In genomic region chr6:149854532-149854931, GRCh38 we compare ENCODE assay signal across 13 cellular contexts. TPM values are rescaled to one million over a fixed set of nuclear protein-coding genes. Genes with fewer than 3 reads are reported as not detected.
DNase-seq lines count a peak whose midpoint lies in the region; FAIRE-seq and TF ChIP-seq lines count a peak whose summit lies in the region.
"Had no signal": no experiment of that assay in that cellular context is flagged by ENCODE, and none has a peak within 500 bp of the region (broad histone marks: within the 10 kb centered on the region; RNA-seq: fewer than 3 reads in every experiment).

No MANE protein-coding gene starts in this region.

- no peaks in the 10 kb centered on the region for H3K36me3 ChIP-seq in smooth muscle cell (ENCODE audit: low read depth)
- peaks cover 0 to 4% of the 10 kb centered on the region in 2 donors for H3K36me3 ChIP-seq in kidney (ENCODE audit: control insufficient read depth in 1 of 2, insufficient read depth in 2 of 2, low read length in 2 of 2)
- H3K36me3 ChIP-seq: ovary had no signal

- H3K79me2 ChIP-seq in smooth muscle cell (ENCODE audit: low read depth) = peaks cover 41% of the 10 kb centered on the region

- H3K27ac ChIP-seq in smooth muscle cell (ENCODE audit: low read depth) (peak overlapping the region; percentile 97), kidney (ENCODE audit: low read depth in 2 of 2, low read length in 2 of 2) (no peak overlapping the region)
- H3K27ac ChIP-seq: ovary had no signal

- peaks cover 28% of the 10 kb centered on the region for H3F3A ChIP-seq in smooth muscle cell (ENCODE audit: low read depth)

- no peak for TF ChIP-seq CTCF in HFF-Myc (IDR thresholded peaks at IDR 0.05; ENCODE audit: low read depth, low read length, missing control alignments)
- TF ChIP-seq CTCF in epithelial cell of esophagus (IDR thresholded peaks at IDR 0.05; ENCODE audit: insufficient read depth, low read depth, low read length, missing control alignments) = no peak
- TF ChIP-seq CTCF in smooth muscle cell (IDR thresholded peaks at IDR 0.05; ENCODE audit: borderline replicate concordance, insufficient read depth, poor library complexity, severe bottlenecking) = no peak
- no peak for TF ChIP-seq CTCF in kidney (IDR thresholded peaks at IDR 0.05; ENCODE audit: borderline replicate concordance, extremely low read depth, insufficient read depth)
- TF ChIP-seq CTCF in GM13976 (IDR thresholded peaks at IDR 0.05; ENCODE audit: borderline replicate concordance, control extremely low read depth, extremely low read depth, insufficient read depth, missing control alignments) = no peak

- in situ Hi-C loops in GM13976 (cut with MboI; ENCODE audit: low sequenced_read_pairs, unreplicated experiment) = no loop called here

- H3K9me3 ChIP-seq in smooth muscle cell (replicated peaks; ENCODE audit: low read depth) (no peaks in the 10 kb centered on the region), kidney (ENCODE audit: control insufficient read depth in 1 of 2, low read length in 2 of 2) (no peaks in the 10 kb centered on the region)
- H3K9me3 ChIP-seq: ovary had no signal

- 75% methylated on average over 6 of the region's 6 CpGs for WGBS in smooth muscle cell (ENCODE audit: low lambda C conversion rate)

- H4K20me1 ChIP-seq in smooth muscle cell (ENCODE audit: low read depth) = no peaks in the 10 kb centered on the region

- peak overlapping the region; percentile 81 for H3K4me2 ChIP-seq in smooth muscle cell

- DNase-seq in HFF-Myc (ENCODE audit: extremely low read depth, low read depth) (no peak), RPMI8226 (peak; percentile 13), epithelial cell of esophagus (ENCODE audit: low read depth) (peak; percentile 86), smooth muscle cell (lab: John Stamatoyannopoulos, UW; ENCODE audit: unreplicated experiment) (no peak), NCI-H748 (lab: John Stamatoyannopoulos, UW; ENCODE audit: unreplicated experiment) (no peak), kidney (no peak), GM13976 (ENCODE audit: low spot score) (no peak)
- DNase-seq: activated T-cell treated with anti-CD3 and anti-CD28 coated beads, Interleukin-2, amount 50 U/mL, for 1 hour; foreskin melanocyte; left ventricle myocardium superior; NCI-H748 treated with DMSO at 0.1 percent for 48 hours; ovary; T-helper 9 cell had no signal

- 0 out of 2 replicates have a peak overlapping the region, but pooled peaks have one; percentile 3 for H3K4me3 ChIP-seq in HFF-Myc (replicated peaks; ENCODE audit: low read depth, low read length)
- peak overlapping the region; percentile 35 for H3K4me3 ChIP-seq in epithelial cell of esophagus (ENCODE audit: low read length)
- H3K4me3 ChIP-seq in smooth muscle cell = no peak overlapping the region
- H3K4me3 ChIP-seq in kidney (ENCODE audit: low read length in 2 of 2) = no peak overlapping the region
- H3K4me3 ChIP-seq: ovary had no signal

- H3K4me1 ChIP-seq in smooth muscle cell (ENCODE audit: low read depth) (peaks cover 21% of the 10 kb centered on the region), kidney (ENCODE audit: control insufficient read depth in 1 of 2, insufficient read depth in 1 of 2, low read depth in 1 of 2, low read length in 2 of 2) (peaks cover 0 to 2% of the 10 kb centered on the region in 2 donors)

- intact Hi-C loops in kidney (cut with DNase I) = no loop called here

- no peak overlapping the region for H2AFZ ChIP-seq in smooth muscle cell (ENCODE audit: low read depth)

- no peak for FAIRE-seq in kidney (lab: Jason Lieb, UNC)

- peak overlapping the region; percentile 67 for H3K9ac ChIP-seq in smooth muscle cell (ENCODE audit: low read depth)
- no peak overlapping the region for H3K9ac ChIP-seq in kidney (ENCODE audit: low read length in 2 of 2)

- no peaks in the 10 kb centered on the region for H3K27me3 ChIP-seq in smooth muscle cell (ENCODE audit: low read depth)
- H3K27me3 ChIP-seq: ovary had no signal

RNA-seq across cellular contexts. Expression of gene LRP11, which starts 9.6 kb away (rescaled TPM):
- total RNA-seq in smooth muscle cell (69.5 and 85.5 TPM in 2 replicates), kidney (34.0 TPM)
- polyA plus RNA-seq in smooth muscle cell (62.0 and 75.3 TPM in 2 replicates), kidney (ENCODE audit: insufficient read depth, low read depth, low replicate concordance) (22.1 TPM)

RNA-seq across cellular contexts. Expression of gene RAET1E, which starts 43.4 kb away (rescaled TPM):
- total RNA-seq in smooth muscle cell = not detected in 2 replicates
- not detected in 2 replicates for polyA plus RNA-seq in smooth muscle cell
- 1.0 TPM for total RNA-seq in kidney
- 3.1 TPM for polyA plus RNA-seq in kidney (ENCODE audit: insufficient read depth, low read depth, low replicate concordance)

Comparison
In these comparisons a context has a peak if more than half of its experiments do, and no peak if none do; other contexts are left out.
1. DNase-seq: peak in RPMI8226 (single experiment) and epithelial cell of esophagus (single experiment); none in HFF-Myc (single experiment), smooth muscle cell (single experiment), NCI-H748 (single experiment), kidney (single experiment) and GM13976 (single experiment).
2. H3K4me3 ChIP-seq: peak in HFF-Myc (single experiment) and epithelial cell of esophagus (single experiment); none in smooth muscle cell (single experiment) and kidney (0 of 2).